9 cellular contexts compared by ENCODE assay signal in the genomic region with DNA sequence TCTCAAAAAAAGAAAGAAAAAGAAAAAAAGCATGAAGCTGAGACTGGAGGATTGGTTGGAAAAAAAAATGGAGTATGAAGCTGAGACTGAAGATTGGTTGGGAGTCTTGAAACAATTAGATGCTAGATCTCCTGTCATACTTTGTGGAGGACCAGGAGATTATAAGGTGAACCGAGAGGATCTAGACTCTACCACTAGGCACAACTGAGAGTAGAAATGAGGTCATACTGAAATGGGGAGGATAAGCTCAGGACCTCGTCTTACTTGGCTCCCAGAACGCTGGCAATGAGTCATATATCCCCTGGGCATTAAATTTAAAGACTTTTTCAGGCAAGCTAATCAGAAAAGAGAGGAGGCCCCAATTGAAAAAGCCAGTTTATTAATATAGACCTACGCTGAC. TPM values are rescaled to one million over a fixed set of nuclear protein-coding genes. Genes with fewer than 3 reads are reported as not detected.
DNase-seq lines count a peak whose midpoint lies in the region; ATAC-seq, FAIRE-seq and TF ChIP-seq lines count a peak whose summit lies in the region.
"Had no signal": no experiment of that assay in that cellular context is flagged by ENCODE, and none has a peak within 500 bp of the region (broad histone marks: within the 10 kb centered on the region; RNA-seq: fewer than 3 reads in every experiment).

No MANE protein-coding gene starts in this region.

- TF ChIP-seq CTCF in brain microvascular endothelial cell (IDR thresholded peaks at IDR 0.05; ENCODE audit: low read depth, low read length, missing control alignments) = peak; percentile 8
- TF ChIP-seq CTCF in retinal pigment epithelial cell (conservative IDR thresholded peaks at IDR 0.05; ENCODE audit: low read depth, low read length) = no peak
- TF ChIP-seq CTCF in body of pancreas (IDR thresholded peaks at IDR 0.05) = no peak

- no peaks in the 10 kb centered on the region for H3K27me3 ChIP-seq in brain microvascular endothelial cell (replicated peaks)
- no peaks in the 10 kb centered on the region for H3K27me3 ChIP-seq in body of pancreas

- ATAC-seq in body of pancreas = no peak

- H3K9me3 ChIP-seq in body of pancreas = no peaks in the 10 kb centered on the region

- WGBS in body of pancreas, 2 donors = 82 to 84% methylated on average over 4 of the region's 4 CpGs

- H3K4me3 ChIP-seq in brain microvascular endothelial cell (ENCODE audit: low read depth, low read length) (no peak overlapping the region), retinal pigment epithelial cell (ENCODE audit: low read length) (no peak overlapping the region), body of pancreas (no peak overlapping the region)

- peak; percentile 57 for FAIRE-seq in GM18507 (lab: Jason Lieb, UNC)

- TF ChIP-seq POLR2A in body of pancreas (IDR thresholded peaks at IDR 0.05) = no peak

- intact Hi-C loops in body of pancreas (cut with DNase I) = no loop called here

- peaks cover 20% of the 10 kb centered on the region for H3K4me1 ChIP-seq in body of pancreas

- no peaks in the 10 kb centered on the region for H3K36me3 ChIP-seq in brain microvascular endothelial cell (replicated peaks)
- no peaks in the 10 kb centered on the region for H3K36me3 ChIP-seq in body of pancreas (replicated peaks in 1 of 2; ENCODE audit: insufficient read depth in 1 of 2, low read depth in 2 of 2)

- DNase-seq in GM18507 (ENCODE audit: extremely low spot score, insufficient read length, low read depth) (peak; percentile 5), HS-27A (ENCODE audit: low read depth) (peak; percentile 46), brain microvascular endothelial cell (peak; percentile 88), retinal pigment epithelial cell (ENCODE audit: low read depth) (peak; percentile 45), GF-D8 (lab: John Stamatoyannopoulos, UW) (no peak), body of pancreas (no peak)
- DNase-seq in activated CD4-positive, CD25-positive, alpha-beta regulatory T cell treated with anti-CD3 and anti-CD28 coated beads, Interleukin-2, amount 50 U/mL, for 72 hours = no peak
- DNase-seq: activated CD4-positive, alpha-beta T cell treated with anti-CD3 and anti-CD28 coated beads, Interleukin-2, amount 10 ng/mL, durations not matched to agents 7 days and 5 days; stimulated activated CD4-positive, alpha-beta T cell treated with anti-CD3 and anti-CD28 coated beads, Interleukin-2, amount 100 ng/mL, for 48 hours had no signal

- H3K27ac ChIP-seq in brain microvascular endothelial cell = peak overlapping the region; percentile 1
- no peak overlapping the region for H3K27ac ChIP-seq in body of pancreas

- in situ Hi-C loops in brain microvascular endothelial cell (cut with HindIII; ENCODE audit: low pct_ligation_motif_present, low sequenced_read_pairs) = no loop called here

RNA-seq across cellular contexts. Expression of gene ORC2, which starts 3.3 kb away (rescaled TPM):
- 10 to 100 TPM in 1 of 2 donors, 1 to 10 TPM in 1; 9.2 to 17.1 TPM for total RNA-seq in body of pancreas

Comparison
In these comparisons a context has a peak if more than half of its experiments do, and no peak if none do; other contexts are left out.
1. DNase-seq: peak in GM18507 (single experiment), HS-27A (single experiment), brain microvascular endothelial cell (single experiment) and retinal pigment epithelial cell (single experiment); none in GF-D8 (single experiment), body of pancreas (0 of 4) and activated CD4-positive, CD25-positive, alpha-beta regulatory T cell treated with anti-CD3 and anti-CD28 coated beads, Interleukin-2, amount 50 U/mL, for 72 hours (single experiment).